13 cellular contexts compared by ENCODE assay signal in genomic region chr9:75893096-75893495, GRCh38. TPM values are rescaled to one million over a fixed set of nuclear protein-coding genes. Genes with fewer than 3 reads are reported as not detected.
DNase-seq lines count a peak whose midpoint lies in the region; ATAC-seq and TF ChIP-seq lines count a peak whose summit lies in the region.
"Had no signal": no experiment of that assay in that cellular context is flagged by ENCODE, and none has a peak within 500 bp of the region (broad histone marks: within the 10 kb centered on the region; RNA-seq: fewer than 3 reads in every experiment).

No MANE protein-coding gene starts in this region.

- H3K36me3 Mint-ChIP-seq in CD4-positive, alpha-beta memory T cell, result peaks cover 0 to 7% of the 10 kb centered on the region in 2 donors
- H3K36me3 Mint-ChIP-seq: IgD-negative memory B cell had no signal

- peaks cover 24% of the 10 kb centered on the region for H3K4me1 ChIP-seq in CD4-positive, alpha-beta memory T cell (ENCODE audit: insufficient read depth, low read length)
- H3K4me1 ChIP-seq in osteoblast (ENCODE audit: insufficient read depth, low read length), result peaks cover 18% of the 10 kb centered on the region
- no peaks in the 10 kb centered on the region for H3K4me1 ChIP-seq in OCI-LY7 (ENCODE audit: insufficient read depth, low read length, poor library complexity, severe bottlenecking)

- ATAC-seq in esophagus mucosa, result peak; percentile 14
- ATAC-seq in GM21526 (IDR thresholded peaks at IDR 0.05; ENCODE audit: low FRiP score, unreplicated experiment), result no peak
- ATAC-seq in HG02938 (IDR thresholded peaks at IDR 0.05; ENCODE audit: unreplicated experiment), result no peak

- CTCF ChIA-PET in CD4-positive, alpha-beta memory T cell (lab: Charles Lee; ENCODE audit: partially characterized antibody), result interaction anchor here (0.6 kb wide), 1 partner anchor 13 kb away, joined by 4 read pairs; no protein-coding TSS in a partner anchor
- CTCF ChIA-PET in OCI-LY7 (lab: Charles Lee; ENCODE audit: unreplicated experiment), result no interaction called here

- no peaks in the 10 kb centered on the region for H3K9me3 ChIP-seq in CD4-positive, alpha-beta memory T cell (ENCODE audit: control insufficient read depth in 1 of 2, low read length in 2 of 2)
- H3K9me3 ChIP-seq in osteoblast (ENCODE audit: low read depth, low read length) (no peaks in the 10 kb centered on the region), OCI-LY7 (ENCODE audit: low read length) (no peaks in the 10 kb centered on the region)
- H3K9me3 ChIP-seq: thyroid gland had no signal

- H4K20me1 ChIP-seq in osteoblast (ENCODE audit: insufficient read depth, low read length) (no peaks in the 10 kb centered on the region), OCI-LY7 (ENCODE audit: insufficient read depth, low read length) (no peaks in the 10 kb centered on the region)

- intact Hi-C loops in CD4-positive, alpha-beta memory T cell (cut with micrococcal nuclease), result loop anchor here (5.0 to 10.0 kb wide), 2 partner anchors 182 to 1284 kb away; partner anchors contain the start of gene VPS13A
- intact Hi-C loops in OCI-LY7 (cut with micrococcal nuclease; ENCODE audit: unreplicated experiment), result no loop called here

- peaks cover 26 to 51% (median 39%) of the 10 kb centered on the region in 4 donors for H3K4me1 Mint-ChIP-seq in CD4-positive, alpha-beta memory T cell

- peak overlapping the region; percentile 99 for H3K4me2 ChIP-seq in osteoblast (ENCODE audit: insufficient read depth, low read length)
- no peak overlapping the region for H3K4me2 ChIP-seq in OCI-LY7 (ENCODE audit: low read length)

- no TSS peak for BruUV-seq in OCI-LY7 (replicated peaks; lab: Mats Ljungman, UMichigan)

- POLR2A ChIA-PET in CD4-positive, alpha-beta memory T cell (lab: Charles Lee; ENCODE audit: partially characterized antibody), result no interaction called here
- POLR2A ChIA-PET in OCI-LY7 (lab: Charles Lee), result interaction anchor here (0.7 kb wide), 1 partner anchor 755 kb away, joined by 4 read pairs; no protein-coding TSS in a partner anchor

- H3K9me2 ChIP-seq in OCI-LY7 (ENCODE audit: insufficient read depth, low read length), result no peaks in the 10 kb centered on the region

- peak overlapping the region; percentile 69 to 98 (median 92) for H3K4me3 Mint-ChIP-seq in CD4-positive, alpha-beta memory T cell

- no peak for DNase-seq in CD4-positive, alpha-beta memory T cell
- peak; percentile 43 for DNase-seq in RKO (ENCODE audit: low spot score)
- DNase-seq in osteoblast (ENCODE audit: insufficient read length, low spot score, missing footprints), result no peak
- DNase-seq in NK-92 (lab: John Stamatoyannopoulos, UW; ENCODE audit: unreplicated experiment), result no peak
- no peak for DNase-seq in OCI-LY7 (ENCODE audit: low spot score)
- DNase-seq: brain microvascular endothelial cell, NCI-H748 treated with DMSO at 0.1 percent for 48 hours had no signal

- H3K9me3 Mint-ChIP-seq in CD4-positive, alpha-beta memory T cell, result no peaks in the 10 kb centered on the region
- H3K9me3 Mint-ChIP-seq: IgD-negative memory B cell had no signal

- no peak for TF ChIP-seq CTCF in osteoblast (IDR thresholded peaks at IDR 0.05; ENCODE audit: extremely low read depth, low read depth, low read length)
- TF ChIP-seq CTCF in OCI-LY7 (conservative IDR thresholded peaks at IDR 0.05; ENCODE audit: low read length), result no peak

- no peak overlapping the region for H3K4me3 ChIP-seq in CD4-positive, alpha-beta memory T cell (ENCODE audit: low read length in 2 of 2)
- H3K4me3 ChIP-seq in osteoblast (ENCODE audit: insufficient read depth, low read length) (no peak overlapping the region), OCI-LY7 (ENCODE audit: low read depth, low read length, poor library complexity, severe bottlenecking) (no peak overlapping the region)

- H2AFZ ChIP-seq in osteoblast (ENCODE audit: low read length), result no peak overlapping the region
- H2AFZ ChIP-seq in OCI-LY7 (ENCODE audit: low read length), result no peak overlapping the region

- no peak overlapping the region for H3K27ac Mint-ChIP-seq in CD4-positive, alpha-beta memory T cell
- H3K27ac Mint-ChIP-seq: IgD-negative memory B cell had no signal

- no peaks in the 10 kb centered on the region for H3K27me3 ChIP-seq in CD4-positive, alpha-beta memory T cell (ENCODE audit: insufficient read depth, low read length)
- H3K27me3 ChIP-seq in osteoblast (ENCODE audit: insufficient read depth, low read length), result peaks cover 29% of the 10 kb centered on the region
- H3K27me3 ChIP-seq: brain microvascular endothelial cell, thyroid gland had no signal

- no peak overlapping the region for H3K27ac ChIP-seq in CD4-positive, alpha-beta memory T cell (ENCODE audit: low read depth, low read length)
- H3K27ac ChIP-seq in osteoblast (ENCODE audit: low read depth, low read length), result no peak overlapping the region
- H3K27ac ChIP-seq in OCI-LY7 (ENCODE audit: low read depth, low read length, poor library complexity, severe bottlenecking), result no peak overlapping the region
- H3K27ac ChIP-seq: brain microvascular endothelial cell, thyroid gland, WERI-Rb-1 had no signal

- H3K27me3 Mint-ChIP-seq in CD4-positive, alpha-beta memory T cell, result peaks cover 2 to 5% of the 10 kb centered on the region in 2 donors

- H3K79me2 ChIP-seq in osteoblast (ENCODE audit: insufficient read depth, low read length) (no peaks in the 10 kb centered on the region), OCI-LY7 (ENCODE audit: insufficient read depth, low read depth, low read length) (no peaks in the 10 kb centered on the region)

- no peaks in the 10 kb centered on the region for H3K36me3 ChIP-seq in CD4-positive, alpha-beta memory T cell (ENCODE audit: insufficient read depth, low read length)
- H3K36me3 ChIP-seq in osteoblast (ENCODE audit: insufficient read depth, low read length) (no peaks in the 10 kb centered on the region), OCI-LY7 (ENCODE audit: insufficient read depth, low read length) (no peaks in the 10 kb centered on the region)
- H3K36me3 ChIP-seq: brain microvascular endothelial cell, thyroid gland had no signal

RNA-seq across cellular contexts. Expression of gene PCSK5, which starts 2.6 kb away (rescaled TPM):
- 1 to 10 TPM; 7.9 to 8.4 TPM for total RNA-seq in CD4-positive, alpha-beta memory T cell
- polyA plus RNA-seq in CD4-positive, alpha-beta memory T cell, result 1 to 10 TPM; 3.4 to 5.1 TPM
- total RNA-seq in esophagus mucosa (13.6 TPM), osteoblast (13.3 and 14.5 TPM in 2 replicates), OCI-LY7 (2022) (0.76 and 1.1 TPM in 2 replicates)
- total RNA-seq in OCI-LY7 (2014; rRNA removed; shearing (Covaris generic)), result not detected in 2 replicates
